Comparison of ENCODE assay signal across 15 cellular contexts in genomic region chr11:26778000-26778757, GRCh38. TPM values are rescaled to one million over a fixed set of nuclear protein-coding genes. Genes with fewer than 3 reads are reported as not detected.
DNase-seq lines count a peak whose midpoint lies in the region; ATAC-seq and TF ChIP-seq lines count a peak whose summit lies in the region.
"Had no signal": no experiment of that assay in that cellular context is flagged by ENCODE, and none has a peak within 500 bp of the region (broad histone marks: within the 10 kb centered on the region; RNA-seq: fewer than 3 reads in every experiment).

No MANE protein-coding gene starts in this region.

- no peaks in the 10 kb centered on the region for H3K36me3 ChIP-seq in GM06990 (ENCODE audit: control insufficient read depth, insufficient read depth, low read length)
- no peaks in the 10 kb centered on the region for H3K36me3 ChIP-seq in spleen
- H3K36me3 ChIP-seq: HAP-1, right atrium auricular region had no signal

- 46 to 65% (median 59%) methylated on average over 8 of the region's 8 CpGs for WGBS in spleen, 5 donors

- H3K27me3 ChIP-seq in GM06990 (replicated peaks; ENCODE audit: control insufficient read depth, insufficient read depth, low read length): no peaks in the 10 kb centered on the region
- no peaks in the 10 kb centered on the region for H3K27me3 ChIP-seq in spleen (replicated peaks in 1 of 7)
- H3K27me3 ChIP-seq: right atrium auricular region had no signal

- no peaks in the 10 kb centered on the region for H3K4me1 ChIP-seq in spleen
- H3K4me1 ChIP-seq: HAP-1, right atrium auricular region had no signal

- no peak for ATAC-seq in HG02870 (IDR thresholded peaks at IDR 0.05; ENCODE audit: unreplicated experiment)
- ATAC-seq: mucosa of descending colon had no signal

- peak; percentile 19 for DNase-seq in GM06990 (ENCODE audit: extremely low read depth, insufficient read length)
- DNase-seq in NCI-H69 (lab: John Stamatoyannopoulos, UW): peak; percentile 26
- DNase-seq in dedifferentiated amniotic fluid mesenchymal stem cell (ENCODE audit: extremely low spot score): peak; percentile 43
- DNase-seq in skeletal muscle cell (ENCODE audit: low read depth): peak; percentile 76
- DNase-seq in spleen: no peak
- DNase-seq in retina: no peak
- DNase-seq: activated CD4-positive, alpha-beta T cell treated with anti-CD3 and anti-CD28 coated beads for 4 hours; DND-41; effector CD8-positive, alpha-beta T cell; mucosa of descending colon; NCI-H524; trophoblast cell had no signal

- H3K4me3 ChIP-seq in GM06990 (replicated peaks; ENCODE audit: low read depth, low read length) (no peak overlapping the region), skeletal muscle cell (ENCODE audit: low read depth, low read length) (peak overlapping the region; percentile 7), spleen (no peak overlapping the region)
- H3K4me3 ChIP-seq: HAP-1, mucosa of descending colon, right atrium auricular region had no signal

- no peak overlapping the region for H3K27ac ChIP-seq in spleen
- H3K27ac ChIP-seq: right atrium auricular region had no signal

- H3K9me3 ChIP-seq in spleen: peaks cover 0 to 6% (median under 1%) of the 10 kb centered on the region in 8 donors
- H3K9me3 ChIP-seq: HAP-1, mucosa of descending colon, right atrium auricular region had no signal

- TF ChIP-seq POLR2A in spleen (IDR thresholded peaks at IDR 0.05): no peak

- intact Hi-C loops in spleen (cut with DNase I; ENCODE audit: low total_unique reads): no loop called here

- no peak for TF ChIP-seq CTCF in GM06990 (IDR thresholded peaks at IDR 0.05; ENCODE audit: insufficient read depth, low read length, poor library complexity, severe bottlenecking)
- no peak for TF ChIP-seq CTCF in spleen (IDR thresholded peaks at IDR 0.05 in 8 of 11, conservative IDR thresholded peaks at IDR 0.05 in 3 of 11)

RNA-seq across cellular contexts. Expression of gene SLC5A12, which starts 56.3 kb away (rescaled TPM):
- total RNA-seq in spleen: 1 to 10 TPM in 1 of 7 donors, under 1 TPM in 5, not detected in 1; 0.05 to 1.3 (median 0.56) TPM
- polyA plus RNA-seq in spleen: under 1 TPM in 1 of 3 donors, not detected in 2; 0.10 TPM

Comparison
In these comparisons a context has a peak if more than half of its experiments do, and no peak if none do; other contexts are left out.
1. DNase-seq: peak in GM06990 (single experiment), NCI-H69 (single experiment), dedifferentiated amniotic fluid mesenchymal stem cell (single experiment) and skeletal muscle cell (single experiment); none in spleen (single experiment) and retina (single experiment).